ENCODE assay signal across 11 cellular contexts in the genomic region with DNA sequence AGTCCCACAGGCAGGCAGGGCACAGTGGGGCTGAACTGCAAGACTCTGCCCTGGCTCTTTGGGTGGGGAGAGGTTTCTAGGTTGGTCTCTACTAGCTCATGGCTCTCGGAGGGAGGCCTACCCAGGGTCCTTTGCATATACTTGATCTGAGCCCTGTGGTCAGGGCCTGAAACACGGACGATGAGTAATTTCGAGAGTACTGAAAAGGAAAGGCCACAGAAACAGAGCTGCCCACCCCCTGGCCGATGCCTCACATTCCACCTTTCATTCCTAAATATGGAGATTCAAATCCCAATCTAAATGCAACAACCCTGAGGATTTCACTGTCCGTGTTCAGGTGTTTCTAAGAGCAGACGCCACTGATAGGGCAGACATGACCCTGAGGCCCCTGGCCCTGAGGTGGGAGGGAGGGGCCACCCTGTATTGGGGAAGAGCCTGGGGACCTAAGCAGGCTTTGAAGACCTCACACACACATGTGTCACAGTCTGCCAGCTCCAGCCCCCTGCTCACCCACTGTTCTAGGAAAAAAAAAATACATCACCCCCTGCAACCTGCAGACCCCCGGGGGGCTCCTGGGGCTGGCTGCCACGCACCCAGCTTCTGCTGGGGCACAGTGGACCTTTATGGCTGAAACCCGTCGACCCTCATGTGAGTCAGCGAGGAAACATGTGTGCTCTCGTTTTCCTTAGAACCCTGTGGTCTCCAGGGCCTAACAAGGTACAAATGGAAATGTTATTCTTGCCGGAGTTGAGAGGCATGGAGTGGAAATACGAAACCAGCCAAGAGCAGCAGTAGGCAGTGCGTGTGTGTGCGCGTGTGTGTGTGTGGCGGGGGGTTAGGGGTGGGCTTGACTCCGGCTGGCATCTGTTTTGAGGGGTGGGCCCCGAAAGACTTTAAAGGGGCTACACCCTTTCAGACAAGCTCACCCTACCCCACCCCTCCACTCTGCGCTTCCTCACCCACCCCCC.
DNase-seq lines count a peak whose midpoint lies in the region; ATAC-seq and TF ChIP-seq lines count a peak whose summit lies in the region.
"Had no signal": no experiment of that assay in that cellular context is flagged by ENCODE, and none has a peak within 500 bp of the region (broad histone marks: within the 10 kb centered on the region; RNA-seq: fewer than 3 reads in every experiment).

No MANE protein-coding gene starts in this region.

- TF ChIP-seq CTCF in GM12864 (IDR thresholded peaks at IDR 0.05; ENCODE audit: low read depth, low read length, missing control alignments): no peak

- ATAC-seq in GM21528 (IDR thresholded peaks at IDR 0.05; ENCODE audit: low FRiP score, unreplicated experiment) (peak; percentile 52), HG03521 (IDR thresholded peaks at IDR 0.05; ENCODE audit: unreplicated experiment) (peak; percentile 63), GM18870 (IDR thresholded peaks at IDR 0.05; ENCODE audit: unreplicated experiment) (no peak)

- DNase-seq in GM12864 (ENCODE audit: low read depth): peak; percentile 52
- peak; percentile 62 for DNase-seq in glomerular visceral epithelial cell (ENCODE audit: extremely low spot score)
- DNase-seq in stimulated activated CD8-positive, alpha-beta memory T cell treated with anti-CD3 and anti-CD28 coated beads, Interleukin-4, amount 100 ng/mL, for 48 hours: no peak
- DNase-seq in DMS 273 (lab: John Stamatoyannopoulos, UW; ENCODE audit: unreplicated experiment): no peak
- no peak for DNase-seq in epidermal melanocyte (ENCODE audit: insufficient read length, low spot score)
- DNase-seq: Caco-2, cerebellar nuclear complex had no signal

- no peak overlapping the region for H3K4me3 ChIP-seq in GM12864 (ENCODE audit: low read depth, low read length)
- H3K4me3 ChIP-seq: lung had no signal

Comparison
In these comparisons a context has a peak if more than half of its experiments do, and no peak if none do; other contexts are left out.
1. DNase-seq: peak in GM12864 (single experiment) and glomerular visceral epithelial cell (single experiment); none in stimulated activated CD8-positive, alpha-beta memory T cell treated with anti-CD3 and anti-CD28 coated beads, Interleukin-4, amount 100 ng/mL, for 48 hours (single experiment), DMS 273 (single experiment) and epidermal melanocyte (single experiment).